1 cellular context compared by ENCODE assay signal in the genomic region with DNA sequence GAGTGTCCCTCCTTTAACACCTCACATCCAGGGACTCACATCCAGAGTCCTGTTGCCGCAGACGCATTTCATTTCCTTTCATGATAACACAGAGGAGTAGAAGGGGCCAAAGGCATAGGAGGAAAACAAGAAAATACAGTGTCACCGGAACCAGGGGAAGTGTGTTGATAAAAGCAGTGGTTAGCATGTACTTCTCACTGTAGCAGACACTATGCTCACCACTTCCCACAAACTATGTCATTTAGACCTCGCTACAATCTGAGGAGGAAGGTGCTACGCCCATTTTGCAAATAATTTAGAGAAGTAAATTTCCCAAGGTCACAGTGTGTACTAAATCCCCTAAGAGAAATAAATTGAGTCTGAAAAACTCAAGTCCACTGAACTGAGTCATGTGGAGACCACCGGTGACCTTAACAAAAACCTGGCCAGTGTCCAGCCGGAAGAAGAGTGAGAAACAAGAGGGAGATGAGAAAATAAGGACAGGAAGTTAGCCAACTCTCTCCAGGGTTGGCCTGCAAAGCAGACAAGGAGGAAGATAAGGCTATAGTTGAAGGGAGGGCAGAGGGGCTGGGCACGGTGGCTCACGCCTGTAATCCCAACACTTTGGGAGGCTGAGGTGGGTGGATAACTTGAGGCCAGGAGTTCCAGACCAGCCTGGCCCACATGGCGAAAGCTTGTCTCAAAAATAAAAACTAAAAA.
TF ChIP-seq lines count a peak whose summit lies in the region.

No MANE protein-coding gene starts in this region.

TF ChIP-seq in GM12878, 131 proteins besides CTCF, POLR2A, EP300 and RAD21 (continued from another document):
- TF ChIP-seq, protein P1, sequence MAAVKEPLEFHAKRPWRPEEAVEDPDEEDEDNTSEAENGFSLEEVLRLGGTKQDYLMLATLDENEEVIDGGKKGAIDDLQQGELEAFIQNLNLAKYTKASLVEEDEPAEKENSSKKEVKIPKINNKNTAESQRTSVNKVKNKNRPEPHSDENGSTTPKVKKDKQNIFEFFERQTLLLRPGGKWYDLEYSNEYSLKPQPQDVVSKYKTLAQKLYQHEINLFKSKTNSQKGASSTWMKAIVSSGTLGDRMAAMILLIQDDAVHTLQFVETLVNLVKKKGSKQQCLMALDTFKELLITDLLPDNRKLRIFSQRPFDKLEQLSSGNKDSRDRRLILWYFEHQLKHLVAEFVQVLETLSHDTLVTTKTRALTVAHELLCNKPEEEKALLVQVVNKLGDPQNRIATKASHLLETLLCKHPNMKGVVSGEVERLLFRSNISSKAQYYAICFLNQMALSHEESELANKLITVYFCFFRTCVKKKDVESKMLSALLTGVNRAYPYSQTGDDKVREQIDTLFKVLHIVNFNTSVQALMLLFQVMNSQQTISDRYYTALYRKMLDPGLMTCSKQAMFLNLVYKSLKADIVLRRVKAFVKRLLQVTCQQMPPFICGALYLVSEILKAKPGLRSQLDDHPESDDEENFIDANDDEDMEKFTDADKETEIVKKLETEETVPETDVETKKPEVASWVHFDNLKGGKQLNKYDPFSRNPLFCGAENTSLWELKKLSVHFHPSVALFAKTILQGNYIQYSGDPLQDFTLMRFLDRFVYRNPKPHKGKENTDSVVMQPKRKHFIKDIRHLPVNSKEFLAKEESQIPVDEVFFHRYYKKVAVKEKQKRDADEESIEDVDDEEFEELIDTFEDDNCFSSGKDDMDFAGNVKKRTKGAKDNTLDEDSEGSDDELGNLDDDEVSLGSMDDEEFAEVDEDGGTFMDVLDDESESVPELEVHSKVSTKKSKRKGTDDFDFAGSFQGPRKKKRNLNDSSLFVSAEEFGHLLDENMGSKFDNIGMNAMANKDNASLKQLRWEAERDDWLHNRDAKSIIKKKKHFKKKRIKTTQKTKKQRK (IDR thresholded peaks at IDR 0.05; ENCODE audit: low read depth, low read length), result no peak
- TF ChIP-seq ETV6 (conservative IDR thresholded peaks at IDR 0.05 in 1 of 2, IDR thresholded peaks at IDR 0.05 in 1 of 2; ENCODE audit: borderline replicate concordance in 1 of 2, low read depth in 1 of 2) (peak in 1 of 2 experiments; percentile 89; a peak in 2 of 4 replicates), ATF7 (IDR thresholded peaks at IDR 0.05; ENCODE audit: low read depth) (peak; percentile 78), ZBED1 (IDR thresholded peaks at IDR 0.05; ENCODE audit: borderline replicate concordance) (peak; percentile 15; the same call in 1 of the 2 replicates), ESRRA (IDR thresholded peaks at IDR 0.05; ENCODE audit: low read length) (peak; percentile 78; the same call in 1 of the 2 replicates), PML (IDR thresholded peaks at IDR 0.05; ENCODE audit: low read length) (0 out of 2 replicates have a peak, but pooled peaks have one; percentile 15), EGR1 (IDR thresholded peaks at IDR 0.05; ENCODE audit: borderline replicate concordance in 1 of 2, low read depth in 2 of 2, low read length in 2 of 2) (no peak), POU2F2 (IDR thresholded peaks at IDR 0.05; ENCODE audit: borderline replicate concordance, low read depth, low read length) (0 out of 3 replicates have a peak, but pooled peaks have one; percentile 19), DPF2 (IDR thresholded peaks at IDR 0.05) (0 out of 2 replicates have a peak, but pooled peaks have one; percentile 38), NFIC (IDR thresholded peaks at IDR 0.05; ENCODE audit: low read depth, low read length) (peak; percentile 40; the same call in 1 of the 2 replicates), RUNX3 (IDR thresholded peaks at IDR 0.05; ENCODE audit: low read length) (peak; percentile 86), RBBP5 (conservative IDR thresholded peaks at IDR 0.05) (no peak), STAT1 (conservative IDR thresholded peaks at IDR 0.05) (0 out of 2 replicates have a peak, but pooled peaks have one; percentile 31), JUND (IDR thresholded peaks at IDR 0.05; ENCODE audit: low read depth, low read length) (no peak), STAT3 (IDR thresholded peaks at IDR 0.05; ENCODE audit: low read depth, low read length) (no peak), IKZF2 (IDR thresholded peaks at IDR 0.05) (peak; percentile 63 to 77; a peak in 3 of 4 replicates)
- TF ChIP-seq, protein P2, sequence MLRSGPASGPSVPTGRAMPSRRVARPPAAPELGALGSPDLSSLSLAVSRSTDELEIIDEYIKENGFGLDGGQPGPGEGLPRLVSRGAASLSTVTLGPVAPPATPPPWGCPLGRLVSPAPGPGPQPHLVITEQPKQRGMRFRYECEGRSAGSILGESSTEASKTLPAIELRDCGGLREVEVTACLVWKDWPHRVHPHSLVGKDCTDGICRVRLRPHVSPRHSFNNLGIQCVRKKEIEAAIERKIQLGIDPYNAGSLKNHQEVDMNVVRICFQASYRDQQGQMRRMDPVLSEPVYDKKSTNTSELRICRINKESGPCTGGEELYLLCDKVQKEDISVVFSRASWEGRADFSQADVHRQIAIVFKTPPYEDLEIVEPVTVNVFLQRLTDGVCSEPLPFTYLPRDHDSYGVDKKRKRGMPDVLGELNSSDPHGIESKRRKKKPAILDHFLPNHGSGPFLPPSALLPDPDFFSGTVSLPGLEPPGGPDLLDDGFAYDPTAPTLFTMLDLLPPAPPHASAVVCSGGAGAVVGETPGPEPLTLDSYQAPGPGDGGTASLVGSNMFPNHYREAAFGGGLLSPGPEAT (IDR thresholded peaks at IDR 0.05; ENCODE audit: low read depth), result no peak; the same call in 1 of the 2 replicates
- TF ChIP-seq, protein P3, sequence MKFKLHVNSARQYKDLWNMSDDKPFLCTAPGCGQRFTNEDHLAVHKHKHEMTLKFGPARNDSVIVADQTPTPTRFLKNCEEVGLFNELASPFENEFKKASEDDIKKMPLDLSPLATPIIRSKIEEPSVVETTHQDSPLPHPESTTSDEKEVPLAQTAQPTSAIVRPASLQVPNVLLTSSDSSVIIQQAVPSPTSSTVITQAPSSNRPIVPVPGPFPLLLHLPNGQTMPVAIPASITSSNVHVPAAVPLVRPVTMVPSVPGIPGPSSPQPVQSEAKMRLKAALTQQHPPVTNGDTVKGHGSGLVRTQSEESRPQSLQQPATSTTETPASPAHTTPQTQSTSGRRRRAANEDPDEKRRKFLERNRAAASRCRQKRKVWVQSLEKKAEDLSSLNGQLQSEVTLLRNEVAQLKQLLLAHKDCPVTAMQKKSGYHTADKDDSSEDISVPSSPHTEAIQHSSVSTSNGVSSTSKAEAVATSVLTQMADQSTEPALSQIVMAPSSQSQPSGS (IDR thresholded peaks at IDR 0.05; ENCODE audit: low read length), result peak; percentile 70; the same call in 1 of the 2 replicates
- TF ChIP-seq, protein P4, sequence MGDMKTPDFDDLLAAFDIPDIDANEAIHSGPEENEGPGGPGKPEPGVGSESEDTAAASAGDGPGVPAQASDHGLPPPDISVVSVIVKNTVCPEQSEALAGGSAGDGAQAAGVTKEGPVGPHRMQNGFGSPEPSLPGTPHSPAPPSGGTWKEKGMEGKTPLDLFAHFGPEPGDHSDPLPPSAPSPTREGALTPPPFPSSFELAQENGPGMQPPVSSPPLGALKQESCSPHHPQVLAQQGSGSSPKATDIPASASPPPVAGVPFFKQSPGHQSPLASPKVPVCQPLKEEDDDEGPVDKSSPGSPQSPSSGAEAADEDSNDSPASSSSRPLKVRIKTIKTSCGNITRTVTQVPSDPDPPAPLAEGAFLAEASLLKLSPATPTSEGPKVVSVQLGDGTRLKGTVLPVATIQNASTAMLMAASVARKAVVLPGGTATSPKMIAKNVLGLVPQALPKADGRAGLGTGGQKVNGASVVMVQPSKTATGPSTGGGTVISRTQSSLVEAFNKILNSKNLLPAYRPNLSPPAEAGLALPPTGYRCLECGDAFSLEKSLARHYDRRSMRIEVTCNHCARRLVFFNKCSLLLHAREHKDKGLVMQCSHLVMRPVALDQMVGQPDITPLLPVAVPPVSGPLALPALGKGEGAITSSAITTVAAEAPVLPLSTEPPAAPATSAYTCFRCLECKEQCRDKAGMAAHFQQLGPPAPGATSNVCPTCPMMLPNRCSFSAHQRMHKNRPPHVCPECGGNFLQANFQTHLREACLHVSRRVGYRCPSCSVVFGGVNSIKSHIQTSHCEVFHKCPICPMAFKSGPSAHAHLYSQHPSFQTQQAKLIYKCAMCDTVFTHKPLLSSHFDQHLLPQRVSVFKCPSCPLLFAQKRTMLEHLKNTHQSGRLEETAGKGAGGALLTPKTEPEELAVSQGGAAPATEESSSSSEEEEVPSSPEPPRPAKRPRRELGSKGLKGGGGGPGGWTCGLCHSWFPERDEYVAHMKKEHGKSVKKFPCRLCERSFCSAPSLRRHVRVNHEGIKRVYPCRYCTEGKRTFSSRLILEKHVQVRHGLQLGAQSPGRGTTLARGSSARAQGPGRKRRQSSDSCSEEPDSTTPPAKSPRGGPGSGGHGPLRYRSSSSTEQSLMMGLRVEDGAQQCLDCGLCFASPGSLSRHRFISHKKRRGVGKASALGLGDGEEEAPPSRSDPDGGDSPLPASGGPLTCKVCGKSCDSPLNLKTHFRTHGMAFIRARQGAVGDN (IDR thresholded peaks at IDR 0.05), result 0 out of 2 replicates have a peak, but pooled peaks have one; percentile 8
- TF ChIP-seq, protein P5, sequence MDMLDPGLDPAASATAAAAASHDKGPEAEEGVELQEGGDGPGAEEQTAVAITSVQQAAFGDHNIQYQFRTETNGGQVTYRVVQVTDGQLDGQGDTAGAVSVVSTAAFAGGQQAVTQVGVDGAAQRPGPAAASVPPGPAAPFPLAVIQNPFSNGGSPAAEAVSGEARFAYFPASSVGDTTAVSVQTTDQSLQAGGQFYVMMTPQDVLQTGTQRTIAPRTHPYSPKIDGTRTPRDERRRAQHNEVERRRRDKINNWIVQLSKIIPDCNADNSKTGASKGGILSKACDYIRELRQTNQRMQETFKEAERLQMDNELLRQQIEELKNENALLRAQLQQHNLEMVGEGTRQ (IDR thresholded peaks at IDR 0.05; ENCODE audit: borderline replicate concordance, low read depth, low read length), result no peak
- TF ChIP-seq, protein P6, sequence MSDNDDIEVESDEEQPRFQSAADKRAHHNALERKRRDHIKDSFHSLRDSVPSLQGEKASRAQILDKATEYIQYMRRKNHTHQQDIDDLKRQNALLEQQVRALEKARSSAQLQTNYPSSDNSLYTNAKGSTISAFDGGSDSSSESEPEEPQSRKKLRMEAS (IDR thresholded peaks at IDR 0.05; ENCODE audit: low read depth, low read length), result 0 out of 2 replicates have a peak, but pooled peaks have one; percentile 9
